In the genomic region with DNA sequence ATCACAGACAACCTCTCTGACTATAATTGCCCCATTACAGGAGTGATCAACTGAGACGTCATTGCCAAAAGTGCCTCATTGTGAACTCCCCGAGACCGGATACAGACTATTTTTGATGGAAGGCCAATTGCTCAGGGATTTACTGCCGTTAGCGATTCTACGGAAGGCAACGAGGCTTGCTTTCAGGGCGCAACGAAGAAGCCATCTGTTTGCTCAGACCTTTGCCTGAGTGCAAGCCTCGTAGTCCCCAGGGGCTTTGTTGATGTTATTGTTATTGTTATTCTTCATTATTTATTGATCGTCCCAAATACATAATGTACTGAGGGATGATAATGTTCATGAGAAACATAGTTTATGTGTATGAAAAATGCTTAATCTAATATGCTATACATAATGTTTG, we compare ENCODE assay signal across 31 cellular contexts.
"Had no signal": no experiment of that assay in that cellular context is flagged by ENCODE, and none has a peak within 500 bp of the region (broad histone marks: within the 10 kb centered on the region; RNA-seq: fewer than 3 reads in every experiment).

No MANE protein-coding gene starts in this region.

- H3K4me3 Mint-ChIP-seq: activated B cell treated with CpG ODN at 0.5 μM for 24 hours; activated CD8-positive, alpha-beta memory T cell treated with anti-CD3 and anti-CD28 coated beads, Interleukin-2, amount 10 ng/mL, durations not matched to agents 7 days and 5 days; activated CD8-positive, alpha-beta T cell treated with anti-CD3 and anti-CD28 coated beads, Interleukin-2, amount 10 ng/mL, durations not matched to agents 7 days and 5 days; activated naive CD4-positive, alpha-beta T cell treated with anti-CD3 and anti-CD28 coated beads for 36 hours; activated naive CD8-positive, alpha-beta T cell treated with anti-CD3 and anti-CD28 coated beads, Interleukin-2, amount 10 ng/mL, durations not matched to agents 7 days and 5 days; activated T-cell treated with anti-CD3 and anti-CD28 coated beads, Interleukin-2, amount 50 U/mL, for 72 hours; brain; naive thymus-derived CD8-positive, alpha-beta T cell; neural progenitor cell; stimulated activated naive B cell treated with anti-CD40 and anti-IgM and Interleukin-4, amounts not matched to agents 10 μg/mL and 1 μg/mL and 100 μg/mL, for 72 hours had no signal

- H3K4me3 ChIP-seq: ascending aorta, cardiac muscle cell, colonic mucosa, esophagus squamous epithelium, left lung, lower lobe of right lung, neural progenitor cell, right atrium auricular region, smooth muscle cell, stomach, thyroid gland, upper lobe of left lung, vagina had no signal

- H3K27me3 ChIP-seq: ascending aorta, cardiac muscle cell, colonic mucosa, esophagus squamous epithelium, left lung, neural progenitor cell, right atrium auricular region, stomach, thyroid gland, upper lobe of left lung, vagina had no signal

- H3K27ac ChIP-seq: ascending aorta, cardiac muscle cell, colonic mucosa, epithelial cell of prostate, esophagus squamous epithelium, left lung, lower lobe of right lung, neural progenitor cell, right atrium auricular region, stomach, thyroid gland, upper lobe of left lung, vagina had no signal

- H3K27me3 Mint-ChIP-seq: activated B cell treated with CpG ODN at 0.5 μM for 24 hours; activated CD8-positive, alpha-beta memory T cell treated with anti-CD3 and anti-CD28 coated beads, Interleukin-2, amount 10 ng/mL, durations not matched to agents 7 days and 5 days; activated naive CD8-positive, alpha-beta T cell treated with anti-CD3 and anti-CD28 coated beads, Interleukin-2, amount 10 ng/mL, durations not matched to agents 7 days and 5 days; naive thymus-derived CD8-positive, alpha-beta T cell; stimulated activated naive B cell treated with anti-CD40 and anti-IgM and Interleukin-4, amounts not matched to agents 10 μg/mL and 1 μg/mL and 100 μg/mL, for 72 hours had no signal

- H3K9me3 ChIP-seq: ascending aorta, colonic mucosa, esophagus squamous epithelium, left lung, lower lobe of right lung, right atrium auricular region, stomach, thyroid gland, upper lobe of left lung, vagina had no signal

- H2AFZ ChIP-seq: neural progenitor cell had no signal

- H3K4me1 ChIP-seq: ascending aorta, colonic mucosa, esophagus squamous epithelium, left lung, lower lobe of right lung, neural progenitor cell, right atrium auricular region, stomach, thyroid gland, upper lobe of left lung, vagina had no signal

- H3K4me2 ChIP-seq: neural progenitor cell, smooth muscle cell had no signal

- H3K4me1 Mint-ChIP-seq: activated B cell treated with CpG ODN at 0.5 μM for 24 hours; activated CD8-positive, alpha-beta memory T cell treated with anti-CD3 and anti-CD28 coated beads, Interleukin-2, amount 10 ng/mL, durations not matched to agents 7 days and 5 days; activated naive CD8-positive, alpha-beta T cell treated with anti-CD3 and anti-CD28 coated beads, Interleukin-2, amount 10 ng/mL, durations not matched to agents 7 days and 5 days; brain; naive thymus-derived CD8-positive, alpha-beta T cell; stimulated activated naive B cell treated with anti-CD40 and anti-IgM and Interleukin-4, amounts not matched to agents 10 μg/mL and 1 μg/mL and 100 μg/mL, for 72 hours had no signal

- H3K9me3 Mint-ChIP-seq: activated B cell treated with CpG ODN at 0.5 μM for 24 hours; activated naive CD8-positive, alpha-beta T cell treated with anti-CD3 and anti-CD28 coated beads, Interleukin-2, amount 10 ng/mL, durations not matched to agents 7 days and 5 days; stimulated activated naive B cell treated with anti-CD40 and anti-IgM and Interleukin-4, amounts not matched to agents 10 μg/mL and 1 μg/mL and 100 μg/mL, for 72 hours had no signal

- H3K27ac Mint-ChIP-seq: activated B cell treated with CpG ODN at 0.5 μM for 24 hours; activated CD8-positive, alpha-beta memory T cell treated with anti-CD3 and anti-CD28 coated beads, Interleukin-2, amount 10 ng/mL, durations not matched to agents 7 days and 5 days; activated CD8-positive, alpha-beta T cell treated with anti-CD3 and anti-CD28 coated beads, Interleukin-2, amount 10 ng/mL, durations not matched to agents 7 days and 5 days; activated naive CD4-positive, alpha-beta T cell treated with anti-CD3 and anti-CD28 coated beads for 36 hours; activated naive CD8-positive, alpha-beta T cell treated with anti-CD3 and anti-CD28 coated beads, Interleukin-2, amount 10 ng/mL, durations not matched to agents 7 days and 5 days; activated T-cell treated with anti-CD3 and anti-CD28 coated beads, Interleukin-2, amount 50 U/mL, for 72 hours; brain; naive thymus-derived CD8-positive, alpha-beta T cell; neural progenitor cell; stimulated activated naive B cell treated with anti-CD40 and anti-IgM and Interleukin-4, amounts not matched to agents 10 μg/mL and 1 μg/mL and 100 μg/mL, for 72 hours had no signal

- H3K36me3 Mint-ChIP-seq: activated CD8-positive, alpha-beta memory T cell treated with anti-CD3 and anti-CD28 coated beads, Interleukin-2, amount 10 ng/mL, durations not matched to agents 7 days and 5 days; activated naive CD8-positive, alpha-beta T cell treated with anti-CD3 and anti-CD28 coated beads, Interleukin-2, amount 10 ng/mL, durations not matched to agents 7 days and 5 days; brain; naive thymus-derived CD8-positive, alpha-beta T cell; neural progenitor cell; stimulated activated naive B cell treated with anti-CD40 and anti-IgM and Interleukin-4, amounts not matched to agents 10 μg/mL and 1 μg/mL and 100 μg/mL, for 72 hours had no signal

- DNase-seq: activated B cell treated with CpG ODN at 0.5 μM for 24 hours; activated CD4-positive, alpha-beta T cell treated with anti-CD3 and anti-CD28 coated beads, Interleukin-2, amount 50 U/mL, for 1 hour; activated CD8-positive, alpha-beta memory T cell treated with anti-CD3 and anti-CD28 coated beads, Interleukin-2, amount 10 ng/mL, durations not matched to agents 7 days and 5 days; activated CD8-positive, alpha-beta T cell treated with anti-CD3 and anti-CD28 coated beads, Interleukin-2, amount 10 ng/mL, durations not matched to agents 7 days and 5 days; activated naive CD4-positive, alpha-beta T cell treated with anti-CD3 and anti-CD28 coated beads for 36 hours; activated naive CD8-positive, alpha-beta T cell treated with anti-CD3 and anti-CD28 coated beads, Interleukin-2, amount 10 ng/mL, durations not matched to agents 7 days and 5 days; activated T-cell treated with anti-CD3 and anti-CD28 coated beads, Interleukin-2, amount 50 U/mL, for 72 hours; cerebellar nuclear complex; colonic mucosa; effector CD8-positive, alpha-beta T cell; esophagus squamous epithelium; foreskin melanocyte; left lung; lower lobe of right lung; mesenchymal stem cell; naive thymus-derived CD8-positive, alpha-beta T cell; occipital lobe; stimulated activated CD4-positive, alpha-beta T cell treated with anti-CD3 and anti-CD28 coated beads, Interleukin-1b, Interleukin-23, amount 100 ng/mL, for 48 hours; stimulated activated CD4-positive, alpha-beta T cell treated with anti-CD3 and anti-CD28 coated beads, Interleukin-4, amount 100 ng/mL, for 4 hours; stimulated activated naive B cell treated with anti-CD40 and anti-IgM and Interleukin-4, amounts not matched to agents 10 μg/mL and 1 μg/mL and 100 μg/mL, for 72 hours; stomach; thyroid gland; upper lobe of left lung had no signal

- H3K36me3 ChIP-seq: ascending aorta, cardiac muscle cell, colonic mucosa, esophagus squamous epithelium, left lung, lower lobe of right lung, neural progenitor cell, right atrium auricular region, stomach, thyroid gland, upper lobe of left lung, vagina had no signal
